Comparison of ENCODE assay signal across 20 cellular contexts in genomic region chr4:143393195-143393594, GRCh38. TPM values are rescaled to one million over a fixed set of nuclear protein-coding genes. Genes with fewer than 3 reads are reported as not detected.
DNase-seq lines count a peak whose midpoint lies in the region; ATAC-seq, FAIRE-seq and TF ChIP-seq lines count a peak whose summit lies in the region.
"Had no signal": no experiment of that assay in that cellular context is flagged by ENCODE, and none has a peak within 500 bp of the region (broad histone marks: within the 10 kb centered on the region; RNA-seq: fewer than 3 reads in every experiment).

No MANE protein-coding gene starts in this region.

- intact Hi-C loops in GM12878 (cut with micrococcal nuclease; ENCODE audit: unreplicated experiment) (no loop called here), gastrocnemius medialis (cut with DNase I; ENCODE audit: low total_unique reads) (no loop called here)

- no peak overlapping the region for H3K4me3 Mint-ChIP-seq in stimulated activated naive B cell treated with anti-CD40 and anti-IgM and Interleukin-4, amounts not matched to agents 10 μg/mL and 1 μg/mL and 100 μg/mL, for 72 hours

- H3K9me3 Mint-ChIP-seq in stimulated activated naive B cell treated with anti-CD40 and anti-IgM and Interleukin-4, amounts not matched to agents 10 μg/mL and 1 μg/mL and 100 μg/mL, for 72 hours, result peaks cover 0 to 3% of the 10 kb centered on the region in 2 donors

- peaks cover 36% of the 10 kb centered on the region for H3F3A ChIP-seq in GM23248 (ENCODE audit: insufficient read depth)

- peak overlapping the region; percentile 77 for H3K4me2 ChIP-seq in BLaER1
- peak overlapping the region; percentile 42 for H3K4me2 ChIP-seq in GM23248 (ENCODE audit: unreplicated experiment)
- no peak overlapping the region for H3K4me2 ChIP-seq in GM12878 (ENCODE audit: control insufficient read depth, insufficient read depth)
- H3K4me2 ChIP-seq: A549 had no signal

- peaks cover 4 to 13% of the 10 kb centered on the region in 2 donors for H3K36me3 Mint-ChIP-seq in stimulated activated naive B cell treated with anti-CD40 and anti-IgM and Interleukin-4, amounts not matched to agents 10 μg/mL and 1 μg/mL and 100 μg/mL, for 72 hours

- FAIRE-seq in GM12878 (lab: Jason Lieb, UNC), result no peak
- FAIRE-seq: A549, H54, HTR-8/SVneo had no signal

- in situ Hi-C loops in GM23248 (cut with MboI) (no loop called here), GM12878 (cut with MboI) (no loop called here), gastrocnemius medialis (cut with MboI; ENCODE audit: low sequenced_read_pairs in 4 of 4) (no loop called here)

- H3K36me3 ChIP-seq in BLaER1, result peaks cover 23% of the 10 kb centered on the region
- H3K36me3 ChIP-seq in GM23248 (ENCODE audit: low read depth), result no peaks in the 10 kb centered on the region
- no peaks in the 10 kb centered on the region for H3K36me3 ChIP-seq in GM12878 (ENCODE audit: control insufficient read depth in 2 of 2, insufficient read depth in 2 of 2, low read length in 1 of 2)
- H3K36me3 ChIP-seq in gastrocnemius medialis, result no peaks in the 10 kb centered on the region
- H3K36me3 ChIP-seq: SJSA1 had no signal

- H3K4me3 ChIP-seq in BLaER1, result peak overlapping the region; percentile 70
- no peak overlapping the region for H3K4me3 ChIP-seq in GM23248
- no peak overlapping the region for H3K4me3 ChIP-seq in GM12878
- no peak overlapping the region for H3K4me3 ChIP-seq in gastrocnemius medialis
- H3K4me3 ChIP-seq: A549, SJSA1 had no signal

- RAD21 ChIA-PET in GM12878 (lab: Charles Lee; ENCODE audit: unreplicated experiment), result interaction anchor here (0.7 to 1.7 kb wide), 3 partner anchors 9 to 16 kb away, joined by 3 to 5 read pairs (median 4); no protein-coding TSS in a partner anchor

- TF ChIP-seq RAD21 in GM12878 (IDR thresholded peaks at IDR 0.05; ENCODE audit: insufficient read depth, low read depth, low read length), result no peak

- ATAC-seq in GM12878 (0 out of 3 replicates have a peak, but pooled peaks have one; percentile 27), gastrocnemius medialis (no peak), HG02884 (IDR thresholded peaks at IDR 0.05; ENCODE audit: unreplicated experiment) (no peak)
- ATAC-seq in stimulated activated naive B cell treated with anti-CD40 and anti-IgM and Interleukin-4, amounts not matched to agents 10 μg/mL and 1 μg/mL and 100 μg/mL, for 72 hours (replicated peaks), result no peak
- ATAC-seq: A549 had no signal

- SMC1A ChIA-PET in GM12878 (lab: Charles Lee; ENCODE audit: uncharacterized antibody, unreplicated experiment), result interaction anchor here (1.0 to 11.0 kb wide), 6 partner anchors 9 to 54 kb away, joined by 3 to 204 read pairs (median 4); no protein-coding TSS in a partner anchor

- DNase-seq in GM23248 (peak; percentile 46), GM12878 (ENCODE audit: low read depth, low spot score) (no peak), gastrocnemius medialis (no peak), AG20443 (ENCODE audit: low spot score) (no peak)
- DNase-seq in stimulated activated naive B cell treated with anti-CD40 and anti-IgM and Interleukin-4, amounts not matched to agents 10 μg/mL and 1 μg/mL and 100 μg/mL, for 72 hours, result no peak
- DNase-seq: Caco-2, DMS153, NCI-H1417, NCI-H1930, NCI-H2171, NCI-H446, NCI-H69, RPMI8226 had no signal

- 82 to 96% methylated on average over 1 of the region's 1 CpG for WGBS in GM23248 (ENCODE audit: low coverage in 1 of 2, low lambda C conversion rate in 2 of 2, missing lambda C conversion rate in 2 of 2), 2 experiments
- 11% methylated on average over 1 of the region's 1 CpG for WGBS in GM12878 (ENCODE audit: insufficient coverage, insufficient replicate concordance, low lambda C conversion rate, missing lambda C conversion rate)

- no TSS peak for BruUV-seq in GM12878 (replicated peaks; lab: Mats Ljungman, UMichigan)

- POLR2A ChIA-PET in GM12878 (lab: Charles Lee), result interaction anchor here (1.3 to 1.9 kb wide), 2 partner anchors 13 to 16 kb away, joined by 3 to 4 read pairs; no protein-coding TSS in a partner anchor

- H2AFZ ChIP-seq in GM23248 (no peak overlapping the region), GM12878 (ENCODE audit: control insufficient read depth, low read depth, low read length) (no peak overlapping the region)

- H4K20me1 ChIP-seq in BLaER1, result no peaks in the 10 kb centered on the region
- H4K20me1 ChIP-seq in GM23248 (ENCODE audit: insufficient read depth), result no peaks in the 10 kb centered on the region
- H4K20me1 ChIP-seq in GM12878 (ENCODE audit: control insufficient read depth, insufficient read depth), result no peaks in the 10 kb centered on the region

- CTCF ChIA-PET in GM12878 (lab: Yijun Ruan, JAX), result interaction anchor here (1.5 to 5.5 kb wide), 5 partner anchors 8 to 56 kb away, joined by 3 to 39 read pairs (median 9); partner anchors contain the start of gene GAB1

- no peaks in the 10 kb centered on the region for H3K9me2 ChIP-seq in GM23248 (ENCODE audit: insufficient read depth)

- no peaks in the 10 kb centered on the region for H3K9me3 ChIP-seq in BLaER1
- H3K9me3 ChIP-seq in GM23248 (ENCODE audit: low read depth), result no peaks in the 10 kb centered on the region
- no peaks in the 10 kb centered on the region for H3K9me3 ChIP-seq in GM12878 (replicated peaks; ENCODE audit: control insufficient read depth, insufficient read depth, low read length)
- H3K9me3 ChIP-seq in gastrocnemius medialis, result no peaks in the 10 kb centered on the region
- H3K9me3 ChIP-seq: A549, Caco-2, SJSA1 had no signal

- H3K27me3 Mint-ChIP-seq in stimulated activated naive B cell treated with anti-CD40 and anti-IgM and Interleukin-4, amounts not matched to agents 10 μg/mL and 1 μg/mL and 100 μg/mL, for 72 hours, result no peaks in the 10 kb centered on the region

- H3K27me3 ChIP-seq in BLaER1 (no peaks in the 10 kb centered on the region), GM23248 (replicated peaks; ENCODE audit: insufficient read depth) (no peaks in the 10 kb centered on the region), GM12878 (replicated peaks in 1 of 2; ENCODE audit: control insufficient read depth in 2 of 2, insufficient read depth in 2 of 2, low read length in 1 of 2) (no peaks in the 10 kb centered on the region; a peak in 1 of 4 replicates), gastrocnemius medialis (no peaks in the 10 kb centered on the region)
- H3K27me3 ChIP-seq: SJSA1 had no signal

- H3K79me2 ChIP-seq in GM23248 (ENCODE audit: insufficient read depth) (peaks cover 17% of the 10 kb centered on the region; the same call in 1 of the 2 replicates), GM12878 (ENCODE audit: control insufficient read depth, insufficient read depth, low read length) (no peaks in the 10 kb centered on the region)

- TF ChIP-seq POLR2A in GM12878 (IDR thresholded peaks at IDR 0.05; ENCODE audit: low read depth, low read length) (no peak), gastrocnemius medialis (IDR thresholded peaks at IDR 0.05) (no peak)

- peak overlapping the region; percentile 97 for H3K27ac ChIP-seq in BLaER1
- H3K27ac ChIP-seq in GM23248, result no peak overlapping the region
- H3K27ac ChIP-seq in GM12878 (ENCODE audit: control insufficient read depth, insufficient read depth), result no peak overlapping the region
- peak overlapping the region; percentile 2 to 83 (median 38) for H3K27ac ChIP-seq in gastrocnemius medialis
- H3K27ac ChIP-seq: A549, HL-60, SJSA1 had no signal

- H3K4me1 ChIP-seq in BLaER1 (peaks cover 84% of the 10 kb centered on the region), GM23248 (ENCODE audit: insufficient read depth) (peaks cover 62% of the 10 kb centered on the region), GM12878 (ENCODE audit: control insufficient read depth, insufficient read depth, low read length) (no peaks in the 10 kb centered on the region), gastrocnemius medialis (peaks cover 82 to 94% of the 10 kb centered on the region in 2 donors)
- H3K4me1 ChIP-seq: SJSA1 had no signal

- TF ChIP-seq CTCF in GM12878 (IDR thresholded peaks at IDR 0.05 in 2 of 3, conservative IDR thresholded peaks at IDR 0.05 in 1 of 3; ENCODE audit: control insufficient read depth in 2 of 3, extremely low read depth in 1 of 3, insufficient read depth in 1 of 3, low read depth in 3 of 3, low read length in 3 of 3) (no peak), gastrocnemius medialis (IDR thresholded peaks at IDR 0.05 in 4 of 5, conservative IDR thresholded peaks at IDR 0.05 in 1 of 5) (no peak)

- H3K4me1 Mint-ChIP-seq in stimulated activated naive B cell treated with anti-CD40 and anti-IgM and Interleukin-4, amounts not matched to agents 10 μg/mL and 1 μg/mL and 100 μg/mL, for 72 hours, result peaks cover 28 to 67% of the 10 kb centered on the region in 2 donors

- H3K9ac ChIP-seq in BLaER1 (peak overlapping the region; percentile 94), GM23248 (no peak overlapping the region), GM12878 (ENCODE audit: control insufficient read depth, insufficient read depth, low read length) (no peak overlapping the region)

- TF ChIP-seq EP300 in GM12878 (IDR thresholded peaks at IDR 0.05; ENCODE audit: borderline replicate concordance in 1 of 2, control insufficient read depth in 1 of 2, low read depth in 2 of 2, low read length in 2 of 2), result no peak

- H3K27ac Mint-ChIP-seq in stimulated activated naive B cell treated with anti-CD40 and anti-IgM and Interleukin-4, amounts not matched to agents 10 μg/mL and 1 μg/mL and 100 μg/mL, for 72 hours, result no peak overlapping the region

TF ChIP-seq in GM12878, 131 proteins besides CTCF, POLR2A, EP300 and RAD21 (continues in another document):
- TF ChIP-seq MYC (IDR thresholded peaks at IDR 0.05; ENCODE audit: insufficient read depth, insufficient read length, insufficient replicate concordance, low read length, severe bottlenecking) (no peak), ATF7 (IDR thresholded peaks at IDR 0.05; ENCODE audit: low read depth) (no peak)

RNA-seq across cellular contexts. Expression of gene GAB1, which starts 56.5 kb away (rescaled TPM):
- total RNA-seq in GM23248 (2014; rRNA removed; shearing (Covaris generic)), result 6.3 and 7.1 TPM in 2 replicates
- 1.8 and 2.0 TPM in 2 replicates for polyA plus RNA-seq in GM23248 (2016; fragmentation: Nextera tagmentation; extraction: Ambion mirVana)
- total RNA-seq in GM12878 (2013; cell fraction: nucleolus; rRNA removed), result 7.7 and 9.2 TPM in 2 replicates
- total RNA-seq in GM12878 (2014; rRNA removed), result 2.2 and 3.0 TPM in 2 replicates
- total RNA-seq in GM12878 (2014; rRNA removed; fragmentation: Illumina TruSeq; extraction: Trizol), result 4.2 and 4.6 TPM in 2 replicates
- 3.4 and 5.3 TPM in 2 replicates for total RNA-seq in GM12878 (2021)
- polyA plus RNA-seq in GM12878 (2011; ENCODE audit: low read depth), result 2.2 TPM
- polyA plus RNA-seq in GM12878 (2011; rRNA removed), result 5.3 and 6.0 TPM in 2 replicates
- 2.2 and 2.9 TPM in 2 replicates for polyA plus RNA-seq in GM12878 (2011; cell fraction: cytosol; rRNA removed)
- polyA plus RNA-seq in GM12878 (2011; cell fraction: nucleus; rRNA removed), result 8.0 and 14.1 TPM in 2 replicates
- polyA plus RNA-seq in GM12878 (2012), result 3.1 and 3.9 TPM in 2 replicates
- polyA plus RNA-seq in GM12878 (2014; fragmentation: Illumina TruSeq; extraction: Trizol), result 3.7 and 4.4 TPM in 2 replicates
- under 1 TPM; 0.37 to 0.60 TPM for polyA plus RNA-seq in GM12878 (2014; fragmentation: Nextera tagmentation; extraction: Ambion mirVana)
- 1.7 and 2.1 TPM in 2 replicates for polyA plus RNA-seq in GM12878 (2014; rRNA removed)
- polyA plus RNA-seq in GM12878 (2016; fragmentation: Nextera tagmentation; extraction: Ambion mirVana), result 1 to 10 TPM; 3.1 to 3.3 TPM
- polyA minus RNA-seq in GM12878 (2011; rRNA and poly(A)+ RNA removed), result 7.6 and 15.0 TPM in 2 replicates
- 2.1 and 3.7 TPM in 2 replicates for polyA minus RNA-seq in GM12878 (2011; cell fraction: cytosol; rRNA and poly(A)+ RNA removed)
- 19.2 and 29.5 TPM in 2 replicates for polyA minus RNA-seq in GM12878 (2011; cell fraction: nucleus; rRNA and poly(A)+ RNA removed)
- total RNA-seq in gastrocnemius medialis, result 10 to 100 TPM; 11.4 to 27.9 (median 26.6) TPM

Comparison
In these comparisons a context has a peak if more than half of its experiments do, and no peak if none do; other contexts are left out.
1. H3K27ac ChIP-seq: peak in BLaER1 (single experiment) and gastrocnemius medialis (4 of 4); none in GM23248 (single experiment) and GM12878 (single experiment).